In the genomic region with DNA sequence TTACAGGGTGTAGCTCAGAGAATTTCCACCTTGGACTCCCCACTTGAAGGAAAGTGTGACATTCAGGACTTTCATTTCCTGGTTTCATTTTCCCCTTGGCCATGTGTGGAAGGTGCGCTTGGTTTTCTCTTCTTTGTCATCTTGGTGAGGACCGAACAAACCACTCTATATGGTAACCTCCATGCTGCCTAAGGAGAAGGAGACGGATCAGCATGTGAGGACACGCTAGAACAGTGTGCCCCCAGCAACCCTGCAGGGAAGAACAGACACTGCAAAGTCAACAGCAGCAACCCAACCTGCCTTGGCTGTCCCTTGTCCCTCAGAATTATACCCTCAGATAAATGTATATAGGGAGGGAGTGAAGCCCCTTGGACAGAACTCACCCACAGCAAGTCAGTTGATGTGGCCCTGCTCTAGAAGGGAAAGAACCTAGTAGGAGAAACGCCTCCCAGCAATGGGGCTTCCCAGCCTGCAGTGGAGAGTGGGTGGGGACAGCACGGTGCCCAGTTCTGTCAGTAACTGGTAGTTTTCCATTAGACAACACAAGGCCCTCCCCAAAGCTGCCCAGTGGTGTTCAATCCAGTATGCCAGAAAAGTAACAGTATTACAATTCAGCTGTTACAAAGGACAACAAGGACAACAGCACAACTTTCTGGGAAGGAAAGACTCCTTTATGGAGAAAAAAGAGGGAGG, we compare ENCODE assay signal across 12 cellular contexts. TPM values are rescaled to one million over a fixed set of nuclear protein-coding genes. Genes with fewer than 3 reads are reported as not detected.
DNase-seq lines count a peak whose midpoint lies in the region; ATAC-seq and TF ChIP-seq lines count a peak whose summit lies in the region.
"Had no signal": no experiment of that assay in that cellular context is flagged by ENCODE, and none has a peak within 500 bp of the region (broad histone marks: within the 10 kb centered on the region; RNA-seq: fewer than 3 reads in every experiment).

No MANE protein-coding gene starts in this region.

- POLR2A ChIA-PET in GM10248 (lab: Yijun Ruan, JAX), result no interaction called here
- POLR2A ChIA-PET in CD4-positive, alpha-beta memory T cell (lab: Charles Lee; ENCODE audit: partially characterized antibody), result no interaction called here

- no peaks in the 10 kb centered on the region for H3K9me3 Mint-ChIP-seq in CD4-positive, alpha-beta memory T cell
- H3K9me3 Mint-ChIP-seq: CD8-positive, alpha-beta T cell had no signal

- peaks cover 0 to 5% (median 0%) of the 10 kb centered on the region in 4 donors for H3K27me3 ChIP-seq in esophagus squamous epithelium
- no peaks in the 10 kb centered on the region for H3K27me3 ChIP-seq in CD4-positive, alpha-beta memory T cell (ENCODE audit: insufficient read depth, low read length)
- H3K27me3 ChIP-seq: thyroid gland had no signal

- no peak for TF ChIP-seq POLR2A in esophagus squamous epithelium (IDR thresholded peaks at IDR 0.05)

- H3K36me3 Mint-ChIP-seq in CD4-positive, alpha-beta memory T cell, result no peaks in the 10 kb centered on the region
- H3K36me3 Mint-ChIP-seq: CD8-positive, alpha-beta T cell had no signal

- WGBS in esophagus squamous epithelium, 2 donors, result 54 to 76% methylated on average over 5 of the region's 6 CpGs

- no peak overlapping the region for H3K4me3 ChIP-seq in esophagus squamous epithelium
- H3K4me3 ChIP-seq in CD4-positive, alpha-beta memory T cell (ENCODE audit: low read length in 2 of 2), result no peak overlapping the region
- H3K4me3 ChIP-seq: dorsolateral prefrontal cortex, thyroid gland had no signal

- no peak overlapping the region for H3K27ac ChIP-seq in esophagus squamous epithelium
- H3K27ac ChIP-seq in CD4-positive, alpha-beta memory T cell (ENCODE audit: low read depth, low read length), result no peak overlapping the region
- H3K27ac ChIP-seq: dorsolateral prefrontal cortex, thyroid gland had no signal

- CTCF ChIA-PET in GM10248 (lab: Yijun Ruan, JAX), result interaction anchor here (1.2 to 1.8 kb wide), 4 partner anchors 10 to 19 kb away, joined by 3 to 8 read pairs (median 4); a partner anchor contains a TSS
- CTCF ChIA-PET in CD4-positive, alpha-beta memory T cell (lab: Charles Lee; ENCODE audit: partially characterized antibody), result no interaction called here

- ATAC-seq in GM18873 (IDR thresholded peaks at IDR 0.05; ENCODE audit: low FRiP score, unreplicated experiment), result peak; percentile 68
- peak; percentile 48 for ATAC-seq in HG02840 (IDR thresholded peaks at IDR 0.05; ENCODE audit: low FRiP score, unreplicated experiment)
- ATAC-seq: CD8-positive, alpha-beta T cell had no signal

- H3K36me3 ChIP-seq in esophagus squamous epithelium, result no peaks in the 10 kb centered on the region
- H3K36me3 ChIP-seq in CD4-positive, alpha-beta memory T cell (ENCODE audit: insufficient read depth, low read length), result no peaks in the 10 kb centered on the region
- H3K36me3 ChIP-seq: thyroid gland had no signal

- peaks cover 4 to 5% (median 4%) of the 10 kb centered on the region in 4 donors for H3K4me1 Mint-ChIP-seq in CD4-positive, alpha-beta memory T cell

- no peak overlapping the region for H3K4me3 Mint-ChIP-seq in CD4-positive, alpha-beta memory T cell
- H3K4me3 Mint-ChIP-seq: CD8-positive, alpha-beta T cell had no signal

- DNase-seq in GM10248 (ENCODE audit: extremely low spot score) (peak; percentile 70), RPMI7951 (ENCODE audit: low read depth) (peak; percentile 3), esophagus squamous epithelium (lab: John Stamatoyannopoulos, UW) (no peak), epidermal melanocyte (ENCODE audit: insufficient read length, low spot score) (no peak), DMS 273 (lab: John Stamatoyannopoulos, UW; ENCODE audit: unreplicated experiment) (no peak)
- no peak for DNase-seq in CD4-positive, alpha-beta memory T cell
- DNase-seq: CD8-positive, alpha-beta T cell; dorsolateral prefrontal cortex; NCI-H2227 treated with DMSO at 0.1 percent for 48 hours; thyroid gland had no signal

- H3K4me1 ChIP-seq in esophagus squamous epithelium, result no peaks in the 10 kb centered on the region
- no peaks in the 10 kb centered on the region for H3K4me1 ChIP-seq in CD4-positive, alpha-beta memory T cell (ENCODE audit: insufficient read depth, low read length)
- H3K4me1 ChIP-seq: thyroid gland had no signal

- peaks cover 5 to 9% of the 10 kb centered on the region in 2 donors for H3K27me3 Mint-ChIP-seq in CD4-positive, alpha-beta memory T cell

- intact Hi-C loops in esophagus squamous epithelium (cut with DNase I), result no loop called here
- intact Hi-C loops in CD4-positive, alpha-beta memory T cell (cut with micrococcal nuclease), result no loop called here

- no peak overlapping the region for H3K27ac Mint-ChIP-seq in CD4-positive, alpha-beta memory T cell
- H3K27ac Mint-ChIP-seq: CD8-positive, alpha-beta T cell had no signal

- TF ChIP-seq CTCF in GM10248 (IDR thresholded peaks at IDR 0.05; ENCODE audit: control extremely low read depth, extremely low read depth, low read depth, missing control alignments) (no peak), esophagus squamous epithelium (IDR thresholded peaks at IDR 0.05) (no peak)

- H3K9me3 ChIP-seq in esophagus squamous epithelium, result no peaks in the 10 kb centered on the region
- no peaks in the 10 kb centered on the region for H3K9me3 ChIP-seq in CD4-positive, alpha-beta memory T cell (ENCODE audit: control insufficient read depth in 1 of 2, low read length in 2 of 2)
- H3K9me3 ChIP-seq: thyroid gland had no signal

RNA-seq across cellular contexts. Expression of a gene that starts 18.9 kb away (rescaled TPM):
- 0.12 TPM in 1 of 2 replicates, not detected in the other for total RNA-seq in RPMI7951 (2014; rRNA removed; shearing (Covaris generic))
- total RNA-seq in esophagus squamous epithelium, result under 1 TPM in 2 of 4 donors, not detected in 2; 0.26 to 0.76 TPM
- total RNA-seq in CD4-positive, alpha-beta memory T cell, result not detected
- polyA plus RNA-seq in CD4-positive, alpha-beta memory T cell, result 1 to 10 TPM in 1 of 2 donors, under 1 TPM in 1; 0.27 to 1.8 TPM

Comparison
In these comparisons a context has a peak if more than half of its experiments do, and no peak if none do; other contexts are left out.
1. DNase-seq: peak in GM10248 (single experiment) and RPMI7951 (single experiment); none in esophagus squamous epithelium (single experiment), epidermal melanocyte (single experiment), DMS 273 (single experiment) and CD4-positive, alpha-beta memory T cell (0 of 5).